Comparison of ENCODE assay signal across 13 cellular contexts in genomic region chr2:64092502-64092901, GRCh38. TPM values are rescaled to one million over a fixed set of nuclear protein-coding genes. Genes with fewer than 3 reads are reported as not detected.
DNase-seq lines count a peak whose midpoint lies in the region; ATAC-seq lines count a peak whose summit lies in the region.
"Had no signal": no experiment of that assay in that cellular context is flagged by ENCODE, and none has a peak within 500 bp of the region (broad histone marks: within the 10 kb centered on the region; RNA-seq: fewer than 3 reads in every experiment).

No MANE protein-coding gene starts in this region.

- H3K27ac Mint-ChIP-seq in T-helper 17 cell = peak overlapping the region; percentile 2
- H3K27ac Mint-ChIP-seq: activated CD4-positive, alpha-beta memory T cell treated with anti-CD3 and anti-CD28 coated beads for 36 hours; nephron had no signal

- peak; percentile 76 for ATAC-seq in GM18858 (IDR thresholded peaks at IDR 0.05; ENCODE audit: unreplicated experiment)
- ATAC-seq in GM21515 (IDR thresholded peaks at IDR 0.05; ENCODE audit: unreplicated experiment) = peak; percentile 64
- peak; percentile 70 for ATAC-seq in HG03095 (IDR thresholded peaks at IDR 0.05; ENCODE audit: unreplicated experiment)
- ATAC-seq in T-helper 17 cell = no peak
- ATAC-seq: foreskin keratinocyte had no signal

- no peaks in the 10 kb centered on the region for H3K9me3 ChIP-seq in T-helper 17 cell (ENCODE audit: control insufficient read depth, low read length, poor library complexity, severe bottlenecking)

- no peak overlapping the region for H3K4me3 Mint-ChIP-seq in T-helper 17 cell
- H3K4me3 Mint-ChIP-seq: activated CD4-positive, alpha-beta memory T cell treated with anti-CD3 and anti-CD28 coated beads for 36 hours; nephron had no signal

- H3K27me3 Mint-ChIP-seq in T-helper 17 cell = no peaks in the 10 kb centered on the region
- H3K27me3 Mint-ChIP-seq: activated CD4-positive, alpha-beta memory T cell treated with anti-CD3 and anti-CD28 coated beads for 36 hours had no signal

- H3K36me3 Mint-ChIP-seq in T-helper 17 cell (ENCODE audit: low read depth) = peaks cover 17% of the 10 kb centered on the region

- DNase-seq in T-helper 17 cell = no peak
- DNase-seq in activated naive CD4-positive, alpha-beta T cell (lab: John Stamatoyannopoulos, UW) = no peak
- no peak for DNase-seq in activated T-cell treated with anti-CD3 and anti-CD28 coated beads, Interleukin-2, amount 50 U/mL, for 1 hour
- DNase-seq in NCI-H748 (lab: John Stamatoyannopoulos, UW; ENCODE audit: unreplicated experiment) = no peak
- no peak for DNase-seq in stimulated activated CD4-positive, alpha-beta T cell treated with anti-CD3 and anti-CD28 coated beads, Interleukin-15, amount 100 ng/mL, for 24 hours
- DNase-seq: activated CD4-positive, alpha-beta memory T cell treated with anti-CD3 and anti-CD28 coated beads for 36 hours; amygdala; foreskin keratinocyte; NCI-H526 treated with DMSO at 0.1 percent for 48 hours had no signal

- H3K4me1 Mint-ChIP-seq in T-helper 17 cell = peaks cover 6% of the 10 kb centered on the region

RNA-seq across cellular contexts. Expression of gene PELI1, which starts 51.7 kb away (rescaled TPM):
- total RNA-seq in T-helper 17 cell = 100 to 1,000 TPM; 171 to 195 TPM
